In the genomic region with DNA sequence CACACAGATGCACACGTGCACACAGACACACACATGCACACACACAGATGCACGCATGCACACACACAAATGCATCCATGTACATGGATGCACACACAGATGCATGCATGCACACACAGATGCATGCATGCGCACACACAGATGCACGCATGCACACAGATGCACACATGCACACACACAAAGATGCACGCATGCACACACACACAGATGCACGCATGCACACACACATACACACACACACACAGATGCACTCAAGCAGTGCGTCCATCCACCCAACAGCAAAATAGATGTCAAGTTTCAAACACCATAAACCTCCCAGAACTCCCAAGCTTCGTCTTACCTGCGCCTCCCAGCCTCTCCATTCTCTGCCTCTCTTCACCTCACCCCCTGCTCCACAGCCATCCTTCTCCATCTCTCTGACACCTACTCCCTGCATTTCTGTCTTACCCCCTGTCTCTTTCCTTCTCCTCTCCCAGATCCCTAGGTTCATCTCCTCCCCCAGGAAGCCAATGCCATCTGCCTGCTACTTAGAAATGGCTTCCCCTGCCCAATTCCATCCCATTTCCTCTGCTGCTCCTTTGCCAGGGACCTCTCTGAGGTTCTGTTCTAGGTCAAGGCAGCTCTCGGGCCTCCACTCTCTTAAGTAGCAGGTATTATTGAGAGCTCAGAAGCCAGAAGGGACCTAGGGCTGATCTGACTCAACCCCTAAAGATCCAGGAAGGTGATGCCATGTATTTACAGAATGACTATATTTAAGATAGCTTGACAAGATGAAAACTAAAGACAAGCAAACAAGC, we compare ENCODE assay signal across 24 cellular contexts.
DNase-seq lines count a peak whose midpoint lies in the region; FAIRE-seq and TF ChIP-seq lines count a peak whose summit lies in the region.
"Had no signal": no experiment of that assay in that cellular context is flagged by ENCODE, and none has a peak within 500 bp of the region (broad histone marks: within the 10 kb centered on the region; RNA-seq: fewer than 3 reads in every experiment).

No MANE protein-coding gene starts in this region.

- CTCF ChIA-PET in HEK293 (lab: Yijun Ruan, JAX): no interaction called here
- CTCF ChIA-PET in activated naive CD4-positive, alpha-beta T cell treated with anti-CD3 and anti-CD28 coated beads, Interleukin-2, amount 10 ng/mL, durations not matched to agents 7 days and 5 days (lab: Charles Lee): no interaction called here

- H3K9me3 ChIP-seq in HEK293 (ENCODE audit: control insufficient read depth, insufficient read depth, low read depth, low read length): no peaks in the 10 kb centered on the region
- H3K9me3 ChIP-seq: BE2C had no signal

- no peak overlapping the region for H3K4me3 ChIP-seq in HEK293 (ENCODE audit: low read depth, low read length)
- H3K4me3 ChIP-seq in bronchial epithelial cell (ENCODE audit: low read depth, low read length): no peak overlapping the region
- H3K4me3 ChIP-seq: GM23248, SK-N-MC had no signal

- no peaks in the 10 kb centered on the region for H3K4me1 ChIP-seq in HEK293 (ENCODE audit: control insufficient read depth, insufficient read depth, low read length)

- no peak for TF ChIP-seq CTCF in HEK293 (tag by site-specific recombination; IDR thresholded peaks at IDR 0.05)
- no peak for TF ChIP-seq CTCF in bronchial epithelial cell (IDR thresholded peaks at IDR 0.05; ENCODE audit: insufficient read depth, low read length, severe bottlenecking)

- no peaks in the 10 kb centered on the region for H3K27me3 ChIP-seq in bronchial epithelial cell (ENCODE audit: control insufficient read depth, insufficient read depth, low read length)
- H3K27me3 ChIP-seq: BE2C had no signal

- H3K4me3 Mint-ChIP-seq in activated naive CD4-positive, alpha-beta T cell treated with anti-CD3 and anti-CD28 coated beads, Interleukin-2, amount 10 ng/mL, durations not matched to agents 7 days and 5 days: no peak overlapping the region
- H3K4me3 Mint-ChIP-seq: IgD-negative memory B cell had no signal

- POLR2A ChIA-PET in HEK293 (lab: Yijun Ruan, JAX): no interaction called here

- FAIRE-seq in bronchial epithelial cell (lab: Jason Lieb, UNC): peak; percentile 58
- FAIRE-seq in urothelium cell line (lab: Jason Lieb, UNC): peak; percentile 85
- no peak for FAIRE-seq in H54 (lab: Jason Lieb, UNC)

- DNase-seq in bronchial epithelial cell (ENCODE audit: low read depth) (peak; percentile 54), fibroblast of gingiva (ENCODE audit: low read depth) (peak; percentile 1), urothelium cell line (ENCODE audit: low spot score) (no peak), activated T-cell treated with anti-CD3 and anti-CD28 coated beads for 4 hours (no peak), H54 (ENCODE audit: insufficient read length, low spot score) (no peak)
- no peak for DNase-seq in activated naive CD4-positive, alpha-beta T cell treated with anti-CD3 and anti-CD28 coated beads, Interleukin-2, amount 10 ng/mL, durations not matched to agents 7 days and 5 days
- DNase-seq: ACHN, Calu3, DMS79 treated with DMSO at 0.1 percent for 48 hours, GM23248, HCEC 1CT, NCI-H1048, NCI-H1417, NCI-H1694, NCI-H2227 treated with DMSO at 0.1 percent for 48 hours, NCI-H526 treated with DMSO at 0.1 percent for 48 hours, SIG-M5, SW 1271 had no signal

- H3K27ac ChIP-seq in HEK293 (ENCODE audit: extremely low read depth, low read depth, low read length): no peak overlapping the region
- H3K27ac ChIP-seq: GM23248, KMS-11, RWPE1, SK-N-MC had no signal

- H3K27me3 Mint-ChIP-seq in activated naive CD4-positive, alpha-beta T cell treated with anti-CD3 and anti-CD28 coated beads, Interleukin-2, amount 10 ng/mL, durations not matched to agents 7 days and 5 days: no peaks in the 10 kb centered on the region

- H3K27ac Mint-ChIP-seq in activated naive CD4-positive, alpha-beta T cell treated with anti-CD3 and anti-CD28 coated beads, Interleukin-2, amount 10 ng/mL, durations not matched to agents 7 days and 5 days: no peak overlapping the region
- H3K27ac Mint-ChIP-seq: IgD-negative memory B cell had no signal

- H3K36me3 ChIP-seq in HEK293 (ENCODE audit: control insufficient read depth in 2 of 2, insufficient read depth in 1 of 2, low read length in 2 of 2) (no peaks in the 10 kb centered on the region), bronchial epithelial cell (ENCODE audit: control insufficient read depth, insufficient read depth, low read length) (no peaks in the 10 kb centered on the region)
- H3K36me3 ChIP-seq: BE2C had no signal

- no peaks in the 10 kb centered on the region for H3K4me1 Mint-ChIP-seq in activated naive CD4-positive, alpha-beta T cell treated with anti-CD3 and anti-CD28 coated beads, Interleukin-2, amount 10 ng/mL, durations not matched to agents 7 days and 5 days
- H3K4me1 Mint-ChIP-seq: IgD-negative memory B cell had no signal

- no peak for TF ChIP-seq POLR2A in H54 (IDR thresholded peaks at IDR 0.05; ENCODE audit: low read depth, low read length)

- no peaks in the 10 kb centered on the region for H3K9me3 Mint-ChIP-seq in activated naive CD4-positive, alpha-beta T cell treated with anti-CD3 and anti-CD28 coated beads, Interleukin-2, amount 10 ng/mL, durations not matched to agents 7 days and 5 days

- no peaks in the 10 kb centered on the region for H3K36me3 Mint-ChIP-seq in activated naive CD4-positive, alpha-beta T cell treated with anti-CD3 and anti-CD28 coated beads, Interleukin-2, amount 10 ng/mL, durations not matched to agents 7 days and 5 days
- H3K36me3 Mint-ChIP-seq: IgD-negative memory B cell had no signal

TF ChIP-seq in HEK293, 187 proteins besides CTCF, POLR2A, EP300 and RAD21:
- TF ChIP-seq, protein P1, sequence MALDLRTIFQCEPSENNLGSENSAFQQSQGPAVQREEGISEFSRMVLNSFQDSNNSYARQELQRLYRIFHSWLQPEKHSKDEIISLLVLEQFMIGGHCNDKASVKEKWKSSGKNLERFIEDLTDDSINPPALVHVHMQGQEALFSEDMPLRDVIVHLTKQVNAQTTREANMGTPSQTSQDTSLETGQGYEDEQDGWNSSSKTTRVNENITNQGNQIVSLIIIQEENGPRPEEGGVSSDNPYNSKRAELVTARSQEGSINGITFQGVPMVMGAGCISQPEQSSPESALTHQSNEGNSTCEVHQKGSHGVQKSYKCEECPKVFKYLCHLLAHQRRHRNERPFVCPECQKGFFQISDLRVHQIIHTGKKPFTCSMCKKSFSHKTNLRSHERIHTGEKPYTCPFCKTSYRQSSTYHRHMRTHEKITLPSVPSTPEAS (tag by site-specific recombination; IDR thresholded peaks at IDR 0.05): peak; percentile 86
- TF ChIP-seq, protein P2, sequence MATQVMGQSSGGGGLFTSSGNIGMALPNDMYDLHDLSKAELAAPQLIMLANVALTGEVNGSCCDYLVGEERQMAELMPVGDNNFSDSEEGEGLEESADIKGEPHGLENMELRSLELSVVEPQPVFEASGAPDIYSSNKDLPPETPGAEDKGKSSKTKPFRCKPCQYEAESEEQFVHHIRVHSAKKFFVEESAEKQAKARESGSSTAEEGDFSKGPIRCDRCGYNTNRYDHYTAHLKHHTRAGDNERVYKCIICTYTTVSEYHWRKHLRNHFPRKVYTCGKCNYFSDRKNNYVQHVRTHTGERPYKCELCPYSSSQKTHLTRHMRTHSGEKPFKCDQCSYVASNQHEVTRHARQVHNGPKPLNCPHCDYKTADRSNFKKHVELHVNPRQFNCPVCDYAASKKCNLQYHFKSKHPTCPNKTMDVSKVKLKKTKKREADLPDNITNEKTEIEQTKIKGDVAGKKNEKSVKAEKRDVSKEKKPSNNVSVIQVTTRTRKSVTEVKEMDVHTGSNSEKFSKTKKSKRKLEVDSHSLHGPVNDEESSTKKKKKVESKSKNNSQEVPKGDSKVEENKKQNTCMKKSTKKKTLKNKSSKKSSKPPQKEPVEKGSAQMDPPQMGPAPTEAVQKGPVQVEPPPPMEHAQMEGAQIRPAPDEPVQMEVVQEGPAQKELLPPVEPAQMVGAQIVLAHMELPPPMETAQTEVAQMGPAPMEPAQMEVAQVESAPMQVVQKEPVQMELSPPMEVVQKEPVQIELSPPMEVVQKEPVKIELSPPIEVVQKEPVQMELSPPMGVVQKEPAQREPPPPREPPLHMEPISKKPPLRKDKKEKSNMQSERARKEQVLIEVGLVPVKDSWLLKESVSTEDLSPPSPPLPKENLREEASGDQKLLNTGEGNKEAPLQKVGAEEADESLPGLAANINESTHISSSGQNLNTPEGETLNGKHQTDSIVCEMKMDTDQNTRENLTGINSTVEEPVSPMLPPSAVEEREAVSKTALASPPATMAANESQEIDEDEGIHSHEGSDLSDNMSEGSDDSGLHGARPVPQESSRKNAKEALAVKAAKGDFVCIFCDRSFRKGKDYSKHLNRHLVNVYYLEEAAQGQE (tag by site-specific recombination; IDR thresholded peaks at IDR 0.05): no peak
- no peak for TF ChIP-seq ZNF10 (tag by site-specific recombination; IDR thresholded peaks at IDR 0.05)

Comparison
In these comparisons a context has a peak if more than half of its experiments do, and no peak if none do; other contexts are left out.
1. DNase-seq: peak in bronchial epithelial cell (single experiment) and fibroblast of gingiva (single experiment); none in urothelium cell line (single experiment), activated T-cell treated with anti-CD3 and anti-CD28 coated beads for 4 hours (single experiment), H54 (single experiment) and activated naive CD4-positive, alpha-beta T cell treated with anti-CD3 and anti-CD28 coated beads, Interleukin-2, amount 10 ng/mL, durations not matched to agents 7 days and 5 days (single experiment).